12 cellular contexts compared by ENCODE assay signal in genomic region chr10:32943854-32944661, GRCh38. TPM values are rescaled to one million over a fixed set of nuclear protein-coding genes. Genes with fewer than 3 reads are reported as not detected.
DNase-seq lines count a peak whose midpoint lies in the region; ATAC-seq, FAIRE-seq and TF ChIP-seq lines count a peak whose summit lies in the region.
"Had no signal": no experiment of that assay in that cellular context is flagged by ENCODE, and none has a peak within 500 bp of the region (broad histone marks: within the 10 kb centered on the region; RNA-seq: fewer than 3 reads in every experiment).

No MANE protein-coding gene starts in this region.

- H3K9me3 ChIP-seq in Peyer's patch (no peaks in the 10 kb centered on the region), pancreas (no peaks in the 10 kb centered on the region)
- H3K9me3 ChIP-seq: suprapubic skin had no signal

- H3K4me1 ChIP-seq in Peyer's patch (peaks cover 0 to 43% (median 6%) of the 10 kb centered on the region in 4 donors), pancreas (peaks cover 11 to 63% (median 28%) of the 10 kb centered on the region in 3 donors)

- H3K36me3 ChIP-seq in Peyer's patch = no peaks in the 10 kb centered on the region
- no peaks in the 10 kb centered on the region for H3K36me3 ChIP-seq in pancreas
- H3K36me3 ChIP-seq: suprapubic skin had no signal

- no peak for FAIRE-seq in pancreas (lab: Jason Lieb, UNC)
- FAIRE-seq: bronchial epithelial cell, H54 had no signal

- WGBS in pancreas, 2 donors = 82% methylated on average over 24 of the region's 24 CpGs

- H3K4me3 ChIP-seq in Peyer's patch (no peak overlapping the region), pancreas (no peak overlapping the region)
- H3K4me3 ChIP-seq: suprapubic skin had no signal

- peak in 2 of 3 donors; percentile 64 to 65 for DNase-seq in Peyer's patch
- peak; percentile 56 for DNase-seq in Right ventricle myocardium superior
- DNase-seq in pancreas = peak in 2 of 6 donors; percentile 31 to 64
- no peak for DNase-seq in NCI-H2196 (lab: John Stamatoyannopoulos, UW; ENCODE audit: unreplicated experiment)
- no peak for DNase-seq in kidney glomerular epithelial cell (lab: John Stamatoyannopoulos, UW)
- DNase-seq: activated CD4-positive, alpha-beta T cell treated with anti-CD3 and anti-CD28 coated beads, Interleukin-2, amount 50 U/mL, for 1 hour had no signal

- no peak for TF ChIP-seq POLR2A in Peyer's patch (IDR thresholded peaks at IDR 0.05)

- no peak for TF ChIP-seq CTCF in Peyer's patch (IDR thresholded peaks at IDR 0.05)
- TF ChIP-seq CTCF in pancreas (IDR thresholded peaks at IDR 0.05) = no peak

- ATAC-seq in GM18873 (IDR thresholded peaks at IDR 0.05; ENCODE audit: low FRiP score, unreplicated experiment) (peak; percentile 2), Right ventricle myocardium superior (ENCODE audit: poor library complexity) (peak; percentile 14), pancreas (peak; percentile 28 to 72 (median 52)), HG03139 (IDR thresholded peaks at IDR 0.05; ENCODE audit: unreplicated experiment) (no peak), GM21529 (IDR thresholded peaks at IDR 0.05; ENCODE audit: unreplicated experiment) (no peak)

- intact Hi-C loops in Right ventricle myocardium superior (cut with DNase I) = no loop called here
- intact Hi-C loops in pancreas (cut with DNase I) = no loop called here

- H3K27me3 ChIP-seq in Peyer's patch (no peaks in the 10 kb centered on the region), pancreas (no peaks in the 10 kb centered on the region)
- H3K27me3 ChIP-seq: suprapubic skin had no signal

- H3K27ac ChIP-seq in Peyer's patch (peak overlapping the region in 1 of 4 donors; percentile 3), pancreas (no peak overlapping the region)
- H3K27ac ChIP-seq: suprapubic skin had no signal

RNA-seq across cellular contexts. Expression of gene ITGB1, which starts 14.0 kb away (rescaled TPM):
- total RNA-seq in Peyer's patch (100 to 1,000 TPM in 3 of 4 donors, 10 to 100 TPM in 1; 57.8 to 256 (median 162) TPM), Right ventricle myocardium superior (458 TPM), pancreas (100 to 1,000 TPM in 5 of 6 donors, 10 to 100 TPM in 1; 81.8 to 316 (median 125) TPM)
- 10 to 100 TPM; 44.0 to 97.3 TPM for polyA plus RNA-seq in pancreas

Comparison
In these comparisons a context has a peak if more than half of its experiments do, and no peak if none do; other contexts are left out.
1. ATAC-seq: peak in GM18873 (single experiment), Right ventricle myocardium superior (single experiment) and pancreas (4 of 4); none in HG03139 (single experiment) and GM21529 (single experiment).
2. DNase-seq: peak in Peyer's patch (2 of 3) and Right ventricle myocardium superior (single experiment); none in NCI-H2196 (single experiment) and kidney glomerular epithelial cell (single experiment).